1 cellular context compared by ENCODE assay signal in genomic region chr21:45169682-45170081, GRCh38.
TF ChIP-seq lines count a peak whose summit lies in the region.

No MANE protein-coding gene starts in this region.

TF ChIP-seq in K562, 482 proteins besides CTCF, POLR2A, EP300 and RAD21:
- no peak for TF ChIP-seq ZNF57 (CRISPR knock-in tag; IDR thresholded peaks at IDR 0.05)
- TF ChIP-seq SMAD2 (IDR thresholded peaks at IDR 0.05; ENCODE audit: low read depth, low read length) = no peak
- TF ChIP-seq CREB3 (tag; conservative IDR thresholded peaks at IDR 0.05; ENCODE audit: low read depth) = no peak
- no peak for TF ChIP-seq SPI1 (IDR thresholded peaks at IDR 0.05; ENCODE audit: borderline replicate concordance, low read depth, low read length)
- no peak for TF ChIP-seq BRF1 (IDR thresholded peaks at IDR 0.05; ENCODE audit: borderline replicate concordance, extremely low read depth, insufficient read length)
- no peak for TF ChIP-seq TBL1XR1 (IDR thresholded peaks at IDR 0.05; ENCODE audit: low read length in 2 of 2)
- TF ChIP-seq ZFP36 (IDR thresholded peaks at IDR 0.05; ENCODE audit: low read depth, low read length, partially characterized antibody) = no peak
- TF ChIP-seq NFXL1 (CRISPR knock-in tag; IDR thresholded peaks at IDR 0.05) = no peak
- no peak for TF ChIP-seq RBM15 (IDR thresholded peaks at IDR 0.05; ENCODE audit: insufficient read depth, low read length)
- TF ChIP-seq JUN (IDR thresholded peaks at IDR 0.05; ENCODE audit: borderline replicate concordance, low read depth, low read length) = no peak
- no peak for TF ChIP-seq JUN (CRISPR knock-in tag; IDR thresholded peaks at IDR 0.05; ENCODE audit: borderline replicate concordance)
- no peak for TF ChIP-seq SRSF1 (IDR thresholded peaks at IDR 0.05; ENCODE audit: low read depth, low read length)
TF ChIP-seq in K562: peak in this region for 0.
